Comparison of ENCODE assay signal across 16 cellular contexts in the genomic region with DNA sequence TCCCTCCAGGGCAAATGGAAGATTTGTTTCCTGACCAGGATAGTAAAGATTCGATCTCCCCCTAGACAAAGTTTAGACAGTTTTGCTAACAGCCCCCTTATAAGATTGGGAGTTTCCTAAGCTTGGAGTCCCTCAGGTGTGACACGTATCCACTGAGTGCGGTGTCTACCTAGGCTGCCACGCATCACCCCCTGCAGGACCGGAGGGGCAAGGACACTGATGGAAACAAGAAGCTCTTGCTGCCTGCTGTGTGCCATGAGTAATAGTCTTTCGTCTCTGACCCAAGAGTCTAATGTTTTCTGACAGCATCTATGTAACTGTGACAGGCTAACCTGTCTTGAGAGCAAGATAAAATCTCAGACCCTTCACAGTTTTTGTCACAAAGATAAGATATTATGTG.
DNase-seq lines count a peak whose midpoint lies in the region; ATAC-seq and TF ChIP-seq lines count a peak whose summit lies in the region.
"Had no signal": no experiment of that assay in that cellular context is flagged by ENCODE, and none has a peak within 500 bp of the region (broad histone marks: within the 10 kb centered on the region; RNA-seq: fewer than 3 reads in every experiment).

No MANE protein-coding gene starts in this region.

- POLR2A ChIA-PET in naive thymus-derived CD8-positive, alpha-beta T cell (lab: Charles Lee): no interaction called here

- DNase-seq in EH (ENCODE audit: low read depth): peak; percentile 0
- peak; percentile 17 for DNase-seq in HuH-7 (ENCODE audit: low spot score)
- DNase-seq in brain microvascular endothelial cell: no peak
- DNase-seq in nephron progenitor cell: peak; percentile 5
- no peak for DNase-seq in NCI-H2029 treated with DMSO at 0.1 percent for 48 hours (lab: John Stamatoyannopoulos, UW)
- DNase-seq in naive thymus-derived CD8-positive, alpha-beta T cell: no peak
- DNase-seq: activated CD4-positive, alpha-beta T cell treated with anti-CD3 and anti-CD28 coated beads for 48 hours; adrenal gland; esophagus squamous epithelium; NCI-H1092; NCI-H446 treated with DMSO at 0.1 percent for 48 hours; nucleus accumbens had no signal

- ATAC-seq in naive thymus-derived CD8-positive, alpha-beta T cell: no peak
- no peak for ATAC-seq in HG03159 (IDR thresholded peaks at IDR 0.05; ENCODE audit: unreplicated experiment)

- in situ Hi-C loops in brain microvascular endothelial cell (cut with HindIII; ENCODE audit: low pct_ligation_motif_present, low sequenced_read_pairs): no loop called here

- H3K27ac ChIP-seq in brain microvascular endothelial cell: no peak overlapping the region
- H3K27ac ChIP-seq: adrenal gland, esophagus squamous epithelium, skin epidermis had no signal

- no peaks in the 10 kb centered on the region for H3K36me3 ChIP-seq in brain microvascular endothelial cell (replicated peaks)
- H3K36me3 ChIP-seq: adrenal gland, esophagus squamous epithelium had no signal

- H3K4me3 Mint-ChIP-seq in nephron progenitor cell: no peak overlapping the region
- no peak overlapping the region for H3K4me3 Mint-ChIP-seq in naive thymus-derived CD8-positive, alpha-beta T cell
- H3K4me3 Mint-ChIP-seq: memory B cell; stimulated activated naive CD8-positive, alpha-beta T cell treated with anti-CD3 and anti-CD28 coated beads, Interleukin-15, Interleukin-2, amounts not matched to agents 100 ng/mL and 50 ng/mL, for 24 hours had no signal

- H3K36me3 Mint-ChIP-seq in nephron progenitor cell (ENCODE audit: low read depth): no peaks in the 10 kb centered on the region
- H3K36me3 Mint-ChIP-seq in naive thymus-derived CD8-positive, alpha-beta T cell: no peaks in the 10 kb centered on the region
- H3K36me3 Mint-ChIP-seq: memory B cell had no signal

- peak; percentile 31 for TF ChIP-seq CTCF in brain microvascular endothelial cell (IDR thresholded peaks at IDR 0.05; ENCODE audit: low read depth, low read length, missing control alignments)
- TF ChIP-seq CTCF in nephron progenitor cell (IDR thresholded peaks at IDR 0.05): no peak

- H3K27me3 Mint-ChIP-seq in nephron progenitor cell (ENCODE audit: low read depth, poor library complexity): peaks cover 4% of the 10 kb centered on the region
- H3K27me3 Mint-ChIP-seq in naive thymus-derived CD8-positive, alpha-beta T cell: no peaks in the 10 kb centered on the region
- H3K27me3 Mint-ChIP-seq: memory B cell; stimulated activated naive CD8-positive, alpha-beta T cell treated with anti-CD3 and anti-CD28 coated beads, Interleukin-15, Interleukin-2, amounts not matched to agents 100 ng/mL and 50 ng/mL, for 24 hours had no signal

- H3K9me3 Mint-ChIP-seq in nephron progenitor cell: no peaks in the 10 kb centered on the region
- H3K9me3 Mint-ChIP-seq in naive thymus-derived CD8-positive, alpha-beta T cell: peaks cover 0 to 7% (median 0%) of the 10 kb centered on the region in 9 donors
- H3K9me3 Mint-ChIP-seq: stimulated activated naive CD8-positive, alpha-beta T cell treated with anti-CD3 and anti-CD28 coated beads, Interleukin-15, Interleukin-2, amounts not matched to agents 100 ng/mL and 50 ng/mL, for 24 hours had no signal

- H3K4me1 Mint-ChIP-seq in nephron progenitor cell: no peaks in the 10 kb centered on the region
- H3K4me1 Mint-ChIP-seq in naive thymus-derived CD8-positive, alpha-beta T cell: no peaks in the 10 kb centered on the region
- H3K4me1 Mint-ChIP-seq: memory B cell had no signal

- no peak overlapping the region for H3K4me3 ChIP-seq in brain microvascular endothelial cell (ENCODE audit: low read depth, low read length)
- H3K4me3 ChIP-seq: adrenal gland, esophagus squamous epithelium, skin epidermis had no signal

- H3K27ac Mint-ChIP-seq in nephron progenitor cell: no peak overlapping the region
- no peak overlapping the region for H3K27ac Mint-ChIP-seq in naive thymus-derived CD8-positive, alpha-beta T cell
- H3K27ac Mint-ChIP-seq: memory B cell; stimulated activated naive CD8-positive, alpha-beta T cell treated with anti-CD3 and anti-CD28 coated beads, Interleukin-15, Interleukin-2, amounts not matched to agents 100 ng/mL and 50 ng/mL, for 24 hours had no signal

- no peaks in the 10 kb centered on the region for H3K27me3 ChIP-seq in brain microvascular endothelial cell (replicated peaks)
- H3K27me3 ChIP-seq: adrenal gland, esophagus squamous epithelium had no signal

Comparison
In these comparisons a context has a peak if more than half of its experiments do, and no peak if none do; other contexts are left out.
1. DNase-seq: peak in EH (single experiment), HuH-7 (single experiment) and nephron progenitor cell (single experiment); none in brain microvascular endothelial cell (single experiment), NCI-H2029 treated with DMSO at 0.1 percent for 48 hours (single experiment) and naive thymus-derived CD8-positive, alpha-beta T cell (0 of 10).